ENCODE assay signal across 8 cellular contexts in genomic region chr16:81204794-81205680, GRCh38. TPM values are rescaled to one million over a fixed set of nuclear protein-coding genes. Genes with fewer than 3 reads are reported as not detected.
DNase-seq lines count a peak whose midpoint lies in the region; ATAC-seq, FAIRE-seq and TF ChIP-seq lines count a peak whose summit lies in the region.

No MANE protein-coding gene starts in this region.

- H3K36me3 ChIP-seq in bronchial epithelial cell (ENCODE audit: control insufficient read depth, insufficient read depth, low read length) = no peaks in the 10 kb centered on the region

- peak; percentile 61 for TF ChIP-seq CTCF in bronchial epithelial cell (IDR thresholded peaks at IDR 0.05; ENCODE audit: insufficient read depth, low read length, severe bottlenecking)

- no peak for ATAC-seq in GM21717 (IDR thresholded peaks at IDR 0.05; ENCODE audit: unreplicated experiment)
- no peak for ATAC-seq in stimulated activated memory B cell treated with anti-CD40 and anti-IgM and Interleukin-4, amounts not matched to agents 10 μg/mL and 1 μg/mL and 100 μg/mL, for 72 hours

- H3K27ac Mint-ChIP-seq in stimulated activated memory B cell treated with anti-CD40 and anti-IgM and Interleukin-4, amounts not matched to agents 10 μg/mL and 1 μg/mL and 100 μg/mL, for 72 hours = no peak overlapping the region

- H3K36me3 Mint-ChIP-seq in stimulated activated memory B cell treated with anti-CD40 and anti-IgM and Interleukin-4, amounts not matched to agents 10 μg/mL and 1 μg/mL and 100 μg/mL, for 72 hours = no peaks in the 10 kb centered on the region

- H3K27me3 ChIP-seq in bronchial epithelial cell (ENCODE audit: control insufficient read depth, insufficient read depth, low read length) = no peaks in the 10 kb centered on the region

- no peaks in the 10 kb centered on the region for H3K9me3 Mint-ChIP-seq in stimulated activated memory B cell treated with anti-CD40 and anti-IgM and Interleukin-4, amounts not matched to agents 10 μg/mL and 1 μg/mL and 100 μg/mL, for 72 hours

- FAIRE-seq in bronchial epithelial cell (lab: Jason Lieb, UNC) = no peak

- no peaks in the 10 kb centered on the region for H3K4me1 Mint-ChIP-seq in stimulated activated memory B cell treated with anti-CD40 and anti-IgM and Interleukin-4, amounts not matched to agents 10 μg/mL and 1 μg/mL and 100 μg/mL, for 72 hours

- H3K4me3 ChIP-seq in bronchial epithelial cell (ENCODE audit: low read depth, low read length) = no peak overlapping the region

- H3K27me3 Mint-ChIP-seq in stimulated activated memory B cell treated with anti-CD40 and anti-IgM and Interleukin-4, amounts not matched to agents 10 μg/mL and 1 μg/mL and 100 μg/mL, for 72 hours = peaks cover 35% of the 10 kb centered on the region

- DNase-seq in D341Med (ENCODE audit: low spot score) = peak; percentile 65
- DNase-seq in HK-2 (ENCODE audit: unreplicated experiment) = peak; percentile 56
- peak; percentile 70 for DNase-seq in SK-N-DZ (ENCODE audit: low spot score)
- DNase-seq in bronchial epithelial cell (ENCODE audit: low read depth) = peak; percentile 44
- peak; percentile 72 for DNase-seq in left kidney (ENCODE audit: low read depth, low spot score)
- peak; percentile 10 to 37 for DNase-seq in stimulated activated CD4-positive, alpha-beta T cell treated with anti-CD3 and anti-CD28 coated beads, Interleukin-4, amount 100 ng/mL, for 48 hours (ENCODE audit: low read depth in 2 of 2)

- no peak overlapping the region for H3K4me3 Mint-ChIP-seq in stimulated activated memory B cell treated with anti-CD40 and anti-IgM and Interleukin-4, amounts not matched to agents 10 μg/mL and 1 μg/mL and 100 μg/mL, for 72 hours

RNA-seq across cellular contexts. Expression of gene BCO1, which starts 33.5 kb away (rescaled TPM):
- polyA plus RNA-seq in SK-N-DZ (2014; cell fraction: cytosol; rRNA removed) = 0.35 and 0.46 TPM in 2 replicates
- polyA plus RNA-seq in SK-N-DZ (2014; cell fraction: nucleus; rRNA removed) = 0.31 and 0.38 TPM in 2 replicates
- not detected in 2 replicates for total RNA-seq in bronchial epithelial cell
